In the genomic region with DNA sequence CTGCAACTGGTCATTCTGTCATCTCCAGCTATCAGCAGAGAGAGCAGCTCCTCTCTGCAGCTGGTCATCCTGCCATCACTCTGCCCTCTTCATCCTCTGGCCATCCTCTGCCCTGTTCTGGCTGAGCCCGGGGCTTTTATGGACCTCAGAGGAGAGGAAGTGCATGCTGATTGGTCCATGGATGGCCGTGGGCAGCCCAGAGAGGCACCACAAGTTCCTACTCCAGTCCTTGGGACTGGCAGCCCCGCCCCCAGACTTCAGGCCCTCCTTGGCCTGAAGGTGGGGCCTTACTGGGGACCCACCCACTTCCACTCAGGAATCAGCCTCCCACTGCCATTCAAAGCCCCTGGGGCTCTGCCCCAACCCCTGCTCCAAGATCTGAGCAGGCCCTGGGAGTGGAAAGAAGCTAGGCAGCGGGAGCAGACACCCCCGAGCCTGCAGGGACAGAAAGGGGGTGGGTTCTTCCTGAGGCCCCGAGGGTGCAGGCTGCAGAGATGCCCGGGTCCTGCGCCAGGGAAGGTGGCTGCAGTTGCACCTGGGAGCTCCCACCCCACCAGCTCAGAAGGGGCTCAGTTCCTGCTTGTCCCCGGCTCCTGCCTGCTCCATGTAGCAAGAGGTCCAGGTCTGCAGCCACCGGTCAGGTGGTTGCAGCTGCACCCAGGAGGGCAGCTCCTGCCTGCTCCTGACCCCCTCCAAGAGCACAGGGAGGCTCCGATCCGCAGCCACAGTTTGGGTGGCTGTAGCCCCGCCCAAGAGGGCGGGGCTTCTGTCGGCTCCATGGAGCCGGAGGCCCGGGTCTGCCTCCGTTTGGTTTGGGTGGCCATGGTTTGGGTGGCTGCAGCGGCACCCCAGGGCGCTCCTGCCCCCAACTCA, we compare ENCODE assay signal across 1 cellular context.
TF ChIP-seq lines count a peak whose summit lies in the region.

No MANE protein-coding gene starts in this region.

TF ChIP-seq in K562, 482 proteins besides CTCF, POLR2A, EP300 and RAD21:
- TF ChIP-seq COPS2 (conservative IDR thresholded peaks at IDR 0.05), result no peak
- peak; percentile 22; the same call in 1 of the 2 replicates for TF ChIP-seq CBX1 (IDR thresholded peaks at IDR 0.05; ENCODE audit: low read depth)
- no peak for TF ChIP-seq GATA2 (CRISPR knock-in tag; IDR thresholded peaks at IDR 0.05)
- TF ChIP-seq CCAR2 (IDR thresholded peaks at IDR 0.05; ENCODE audit: low read depth, low read length), result no peak
- no peak for TF ChIP-seq ELF4 (CRISPR knock-in tag; IDR thresholded peaks at IDR 0.05)
- no peak for TF ChIP-seq MED1 (CRISPR knock-in tag; IDR thresholded peaks at IDR 0.05; ENCODE audit: borderline replicate concordance)
- TF ChIP-seq TRIM24 (IDR thresholded peaks at IDR 0.05), result peak in 1 of 2 experiments; percentile 47; a peak in 1 of 4 replicates
- TF ChIP-seq, protein P1, sequence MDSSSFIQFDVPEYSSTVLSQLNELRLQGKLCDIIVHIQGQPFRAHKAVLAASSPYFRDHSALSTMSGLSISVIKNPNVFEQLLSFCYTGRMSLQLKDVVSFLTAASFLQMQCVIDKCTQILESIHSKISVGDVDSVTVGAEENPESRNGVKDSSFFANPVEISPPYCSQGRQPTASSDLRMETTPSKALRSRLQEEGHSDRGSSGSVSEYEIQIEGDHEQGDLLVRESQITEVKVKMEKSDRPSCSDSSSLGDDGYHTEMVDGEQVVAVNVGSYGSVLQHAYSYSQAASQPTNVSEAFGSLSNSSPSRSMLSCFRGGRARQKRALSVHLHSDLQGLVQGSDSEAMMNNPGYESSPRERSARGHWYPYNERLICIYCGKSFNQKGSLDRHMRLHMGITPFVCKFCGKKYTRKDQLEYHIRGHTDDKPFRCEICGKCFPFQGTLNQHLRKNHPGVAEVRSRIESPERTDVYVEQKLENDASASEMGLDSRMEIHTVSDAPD (CRISPR knock-in tag; IDR thresholded peaks at IDR 0.05), result no peak
- TF ChIP-seq, protein P2, sequence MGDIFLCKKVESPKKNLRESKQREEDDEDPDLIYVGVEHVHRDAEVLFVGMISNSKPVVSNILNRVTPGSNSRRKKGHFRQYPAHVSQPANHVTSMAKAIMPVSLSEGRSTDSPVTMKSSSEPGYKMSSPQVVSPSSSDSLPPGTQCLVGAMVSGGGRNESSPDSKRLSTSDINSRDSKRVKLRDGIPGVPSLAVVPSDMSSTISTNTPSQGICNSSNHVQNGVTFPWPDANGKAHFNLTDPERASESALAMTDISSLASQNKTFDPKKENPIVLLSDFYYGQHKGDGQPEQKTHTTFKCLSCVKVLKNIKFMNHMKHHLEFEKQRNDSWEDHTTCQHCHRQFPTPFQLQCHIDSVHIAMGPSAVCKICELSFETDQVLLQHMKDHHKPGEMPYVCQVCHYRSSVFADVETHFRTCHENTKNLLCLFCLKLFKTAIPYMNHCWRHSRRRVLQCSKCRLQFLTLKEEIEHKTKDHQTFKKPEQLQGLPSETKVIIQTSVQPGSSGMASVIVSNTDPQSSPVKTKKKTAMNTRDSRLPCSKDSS (IDR thresholded peaks at IDR 0.05; ENCODE audit: low read depth, partially characterized antibody), result peak; percentile 72
- peak; percentile 82 for TF ChIP-seq TRIM28 (IDR thresholded peaks at IDR 0.05)
- no peak for TF ChIP-seq ETS2 (tag; IDR thresholded peaks at IDR 0.05; ENCODE audit: borderline replicate concordance, poor library complexity, severe bottlenecking)
- TF ChIP-seq, protein P3, sequence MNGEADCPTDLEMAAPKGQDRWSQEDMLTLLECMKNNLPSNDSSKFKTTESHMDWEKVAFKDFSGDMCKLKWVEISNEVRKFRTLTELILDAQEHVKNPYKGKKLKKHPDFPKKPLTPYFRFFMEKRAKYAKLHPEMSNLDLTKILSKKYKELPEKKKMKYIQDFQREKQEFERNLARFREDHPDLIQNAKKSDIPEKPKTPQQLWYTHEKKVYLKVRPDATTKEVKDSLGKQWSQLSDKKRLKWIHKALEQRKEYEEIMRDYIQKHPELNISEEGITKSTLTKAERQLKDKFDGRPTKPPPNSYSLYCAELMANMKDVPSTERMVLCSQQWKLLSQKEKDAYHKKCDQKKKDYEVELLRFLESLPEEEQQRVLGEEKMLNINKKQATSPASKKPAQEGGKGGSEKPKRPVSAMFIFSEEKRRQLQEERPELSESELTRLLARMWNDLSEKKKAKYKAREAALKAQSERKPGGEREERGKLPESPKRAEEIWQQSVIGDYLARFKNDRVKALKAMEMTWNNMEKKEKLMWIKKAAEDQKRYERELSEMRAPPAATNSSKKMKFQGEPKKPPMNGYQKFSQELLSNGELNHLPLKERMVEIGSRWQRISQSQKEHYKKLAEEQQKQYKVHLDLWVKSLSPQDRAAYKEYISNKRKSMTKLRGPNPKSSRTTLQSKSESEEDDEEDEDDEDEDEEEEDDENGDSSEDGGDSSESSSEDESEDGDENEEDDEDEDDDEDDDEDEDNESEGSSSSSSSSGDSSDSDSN (IDR thresholded peaks at IDR 0.05; ENCODE audit: borderline replicate concordance in 1 of 2, low read depth in 2 of 2, low read length in 2 of 2), result no peak
- no peak for TF ChIP-seq ZNF76 (CRISPR knock-in tag; IDR thresholded peaks at IDR 0.05; ENCODE audit: borderline replicate concordance)
- peak; percentile 70 for TF ChIP-seq SPI1 (IDR thresholded peaks at IDR 0.05; ENCODE audit: borderline replicate concordance, low read depth, low read length)
- peak; percentile 44 for TF ChIP-seq HMGN3 (IDR thresholded peaks at IDR 0.05; ENCODE audit: borderline replicate concordance, extremely low read depth, insufficient read length, low read depth, low read length)
- TF ChIP-seq NCOA1 (IDR thresholded peaks at IDR 0.05; ENCODE audit: low read depth), result no peak
- TF ChIP-seq, protein P4, sequence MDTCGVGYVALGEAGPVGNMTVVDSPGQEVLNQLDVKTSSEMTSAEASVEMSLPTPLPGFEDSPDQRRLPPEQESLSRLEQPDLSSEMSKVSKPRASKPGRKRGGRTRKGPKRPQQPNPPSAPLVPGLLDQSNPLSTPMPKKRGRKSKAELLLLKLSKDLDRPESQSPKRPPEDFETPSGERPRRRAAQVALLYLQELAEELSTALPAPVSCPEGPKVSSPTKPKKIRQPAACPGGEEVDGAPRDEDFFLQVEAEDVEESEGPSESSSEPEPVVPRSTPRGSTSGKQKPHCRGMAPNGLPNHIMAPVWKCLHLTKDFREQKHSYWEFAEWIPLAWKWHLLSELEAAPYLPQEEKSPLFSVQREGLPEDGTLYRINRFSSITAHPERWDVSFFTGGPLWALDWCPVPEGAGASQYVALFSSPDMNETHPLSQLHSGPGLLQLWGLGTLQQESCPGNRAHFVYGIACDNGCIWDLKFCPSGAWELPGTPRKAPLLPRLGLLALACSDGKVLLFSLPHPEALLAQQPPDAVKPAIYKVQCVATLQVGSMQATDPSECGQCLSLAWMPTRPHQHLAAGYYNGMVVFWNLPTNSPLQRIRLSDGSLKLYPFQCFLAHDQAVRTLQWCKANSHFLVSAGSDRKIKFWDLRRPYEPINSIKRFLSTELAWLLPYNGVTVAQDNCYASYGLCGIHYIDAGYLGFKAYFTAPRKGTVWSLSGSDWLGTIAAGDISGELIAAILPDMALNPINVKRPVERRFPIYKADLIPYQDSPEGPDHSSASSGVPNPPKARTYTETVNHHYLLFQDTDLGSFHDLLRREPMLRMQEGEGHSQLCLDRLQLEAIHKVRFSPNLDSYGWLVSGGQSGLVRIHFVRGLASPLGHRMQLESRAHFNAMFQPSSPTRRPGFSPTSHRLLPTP (IDR thresholded peaks at IDR 0.05; ENCODE audit: borderline replicate concordance, extremely low read depth, insufficient read length), result no peak
TF ChIP-seq in K562: peak in this region for 6.
